ENCODE assay signal across 23 cellular contexts in the genomic region with DNA sequence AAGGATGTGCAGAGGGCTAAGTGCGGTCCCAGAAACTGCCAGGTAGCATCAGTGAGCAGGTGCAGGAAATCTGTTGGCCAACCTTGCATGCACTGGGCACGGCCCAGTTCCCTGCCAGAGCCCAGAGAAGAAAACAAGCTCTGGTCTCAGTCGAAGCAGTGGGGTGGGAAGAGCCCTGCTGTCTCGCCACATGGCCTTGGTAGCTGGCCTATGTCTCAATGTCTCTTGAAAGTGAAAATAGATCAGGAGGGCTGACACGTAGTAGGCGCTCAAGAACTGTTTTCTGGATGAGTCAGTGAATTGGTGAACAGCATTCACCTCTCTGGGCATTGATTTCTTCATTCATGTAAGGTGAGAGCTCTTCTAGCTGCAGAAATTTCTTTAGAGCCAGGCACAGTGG.
DNase-seq lines count a peak whose midpoint lies in the region; ATAC-seq and TF ChIP-seq lines count a peak whose summit lies in the region.
"Had no signal": no experiment of that assay in that cellular context is flagged by ENCODE, and none has a peak within 500 bp of the region (broad histone marks: within the 10 kb centered on the region; RNA-seq: fewer than 3 reads in every experiment).

No MANE protein-coding gene starts in this region.

- no peaks in the 10 kb centered on the region for H3K36me3 Mint-ChIP-seq in activated CD8-positive, alpha-beta T cell treated with anti-CD3 and anti-CD28 coated beads for 36 hours (ENCODE audit: low read depth)
- no peaks in the 10 kb centered on the region for H3K36me3 Mint-ChIP-seq in activated CD8-positive, alpha-beta T cell treated with anti-CD3 and anti-CD28 coated beads, Interleukin-2, amount 10 ng/mL, durations not matched to agents 7 days and 5 days (ENCODE audit: low read depth)
- H3K36me3 Mint-ChIP-seq in activated T-helper 17 cell treated with anti-CD3 and anti-CD28 coated beads, Interleukin-2, amount 50 U/mL, for 72 hours (ENCODE audit: low read depth): no peaks in the 10 kb centered on the region
- H3K36me3 Mint-ChIP-seq: IgD-negative memory B cell had no signal

- H3K4me1 Mint-ChIP-seq in activated CD8-positive, alpha-beta T cell treated with anti-CD3 and anti-CD28 coated beads for 36 hours (ENCODE audit: low read depth): peaks cover 8% of the 10 kb centered on the region
- H3K4me1 Mint-ChIP-seq in activated CD8-positive, alpha-beta T cell treated with anti-CD3 and anti-CD28 coated beads, Interleukin-2, amount 10 ng/mL, durations not matched to agents 7 days and 5 days (ENCODE audit: low read depth): no peaks in the 10 kb centered on the region
- peaks cover 21% of the 10 kb centered on the region for H3K4me1 Mint-ChIP-seq in activated T-helper 17 cell treated with anti-CD3 and anti-CD28 coated beads, Interleukin-2, amount 50 U/mL, for 72 hours

- no peaks in the 10 kb centered on the region for H3K9me3 Mint-ChIP-seq in activated CD8-positive, alpha-beta T cell treated with anti-CD3 and anti-CD28 coated beads for 36 hours
- no peaks in the 10 kb centered on the region for H3K9me3 Mint-ChIP-seq in activated CD8-positive, alpha-beta T cell treated with anti-CD3 and anti-CD28 coated beads, Interleukin-2, amount 10 ng/mL, durations not matched to agents 7 days and 5 days (ENCODE audit: insufficient read depth)
- no peaks in the 10 kb centered on the region for H3K9me3 Mint-ChIP-seq in activated T-helper 17 cell treated with anti-CD3 and anti-CD28 coated beads, Interleukin-2, amount 50 U/mL, for 72 hours
- H3K9me3 Mint-ChIP-seq: IgD-negative memory B cell had no signal

- peak; percentile 37 for DNase-seq in activated CD8-positive, alpha-beta T cell treated with anti-CD3 and anti-CD28 coated beads for 36 hours
- DNase-seq in activated CD8-positive, alpha-beta T cell treated with anti-CD3 and anti-CD28 coated beads, Interleukin-2, amount 10 ng/mL, durations not matched to agents 7 days and 5 days: no peak
- DNase-seq in GM06990 (ENCODE audit: extremely low read depth, insufficient read length) (peak; percentile 6), iris pigment epithelial cell (ENCODE audit: low read depth) (peak; percentile 54), superior temporal gyrus (ENCODE audit: extremely low spot score) (no peak), SJCRH30 (no peak)
- DNase-seq: ACHN; activated naive CD4-positive, alpha-beta T cell; BE2C; DMS153; hippocampal formation; NCI-H1105; NCI-H1930; NCI-H524 treated with DMSO at 0.1 percent for 48 hours; NK-92 treated with Interleukin-12 subunit alpha and Interleukin-12 subunit beta, amount 100 ng/mL, for 24 hours; PC-9; upper lobe of left lung had no signal

- H3K36me3 ChIP-seq in GM06990 (ENCODE audit: control insufficient read depth, insufficient read depth, low read length): no peaks in the 10 kb centered on the region
- H3K36me3 ChIP-seq in SJCRH30: peaks cover 2% of the 10 kb centered on the region; the same call in 1 of the 2 replicates
- H3K36me3 ChIP-seq: BE2C, neutrophil, prostate gland, upper lobe of left lung had no signal

- no peak overlapping the region for H3K4me3 Mint-ChIP-seq in activated CD8-positive, alpha-beta T cell treated with anti-CD3 and anti-CD28 coated beads for 36 hours
- no peak overlapping the region for H3K4me3 Mint-ChIP-seq in activated CD8-positive, alpha-beta T cell treated with anti-CD3 and anti-CD28 coated beads, Interleukin-2, amount 10 ng/mL, durations not matched to agents 7 days and 5 days
- H3K4me3 Mint-ChIP-seq in activated T-helper 17 cell treated with anti-CD3 and anti-CD28 coated beads, Interleukin-2, amount 50 U/mL, for 72 hours: peak overlapping the region; percentile 22
- H3K4me3 Mint-ChIP-seq: IgD-negative memory B cell had no signal

- no peaks in the 10 kb centered on the region for H3K9me3 ChIP-seq in SJCRH30 (replicated peaks)
- H3K9me3 ChIP-seq: BE2C, neutrophil, prostate gland, upper lobe of left lung had no signal

- intact Hi-C loops in activated CD8-positive, alpha-beta T cell treated with anti-CD3 and anti-CD28 coated beads for 36 hours (cut with micrococcal nuclease): no loop called here

- H3K4me3 ChIP-seq in GM06990 (replicated peaks; ENCODE audit: low read depth, low read length): no peak overlapping the region
- H3K4me3 ChIP-seq in SJCRH30: no peak overlapping the region
- H3K4me3 ChIP-seq: PC-9, prostate gland, upper lobe of left lung had no signal

- no peak overlapping the region for H3K27ac ChIP-seq in SJCRH30
- H3K27ac ChIP-seq: neutrophil, PC-9, prostate gland, upper lobe of left lung had no signal

- POLR2A ChIA-PET in activated CD8-positive, alpha-beta T cell treated with anti-CD3 and anti-CD28 coated beads for 36 hours (lab: Charles Lee): no interaction called here
- POLR2A ChIA-PET in activated CD8-positive, alpha-beta T cell treated with anti-CD3 and anti-CD28 coated beads, Interleukin-2, amount 10 ng/mL, durations not matched to agents 7 days and 5 days (lab: Charles Lee): no interaction called here

- CTCF ChIA-PET in activated CD8-positive, alpha-beta T cell treated with anti-CD3 and anti-CD28 coated beads for 36 hours (lab: Charles Lee): interaction anchor here (0.9 to 1.0 kb wide), 2 partner anchors 20 kb away, joined by 3 read pairs; no protein-coding TSS in a partner anchor
- CTCF ChIA-PET in activated CD8-positive, alpha-beta T cell treated with anti-CD3 and anti-CD28 coated beads, Interleukin-2, amount 10 ng/mL, durations not matched to agents 7 days and 5 days (lab: Charles Lee): no interaction called here

- H3K27ac Mint-ChIP-seq in activated CD8-positive, alpha-beta T cell treated with anti-CD3 and anti-CD28 coated beads for 36 hours: no peak overlapping the region
- no peak overlapping the region for H3K27ac Mint-ChIP-seq in activated CD8-positive, alpha-beta T cell treated with anti-CD3 and anti-CD28 coated beads, Interleukin-2, amount 10 ng/mL, durations not matched to agents 7 days and 5 days
- peak overlapping the region; percentile 56 for H3K27ac Mint-ChIP-seq in activated T-helper 17 cell treated with anti-CD3 and anti-CD28 coated beads, Interleukin-2, amount 50 U/mL, for 72 hours
- H3K27ac Mint-ChIP-seq: IgD-negative memory B cell had no signal

- H3K27me3 ChIP-seq in GM06990 (replicated peaks; ENCODE audit: control insufficient read depth, insufficient read depth, low read length) (no peaks in the 10 kb centered on the region), SJCRH30 (no peaks in the 10 kb centered on the region)
- H3K27me3 ChIP-seq: BE2C, neutrophil, upper lobe of left lung had no signal

- peak; percentile 66 for ATAC-seq in activated CD8-positive, alpha-beta T cell treated with anti-CD3 and anti-CD28 coated beads for 36 hours
- ATAC-seq in activated CD8-positive, alpha-beta T cell treated with anti-CD3 and anti-CD28 coated beads, Interleukin-2, amount 10 ng/mL, durations not matched to agents 7 days and 5 days: no peak
- ATAC-seq in activated T-helper 17 cell treated with anti-CD3 and anti-CD28 coated beads, Interleukin-2, amount 50 U/mL, for 72 hours (replicated peaks): peak; percentile 79
- ATAC-seq in HG03025 (IDR thresholded peaks at IDR 0.05; ENCODE audit: low FRiP score, unreplicated experiment): no peak
- ATAC-seq: Right ventricle myocardium inferior had no signal

- H3K4me1 ChIP-seq in SJCRH30: 0 out of 2 replicates have a peak, but pooled peaks cover 4% of the 10 kb centered on the region
- H3K4me1 ChIP-seq: prostate gland had no signal

- TF ChIP-seq CTCF in activated CD8-positive, alpha-beta T cell treated with anti-CD3 and anti-CD28 coated beads for 36 hours (IDR thresholded peaks at IDR 0.05): no peak
- no peak for TF ChIP-seq CTCF in GM06990 (IDR thresholded peaks at IDR 0.05; ENCODE audit: insufficient read depth, low read length, poor library complexity, severe bottlenecking)

- H3K27me3 Mint-ChIP-seq in activated CD8-positive, alpha-beta T cell treated with anti-CD3 and anti-CD28 coated beads for 36 hours: no peaks in the 10 kb centered on the region
- no peaks in the 10 kb centered on the region for H3K27me3 Mint-ChIP-seq in activated CD8-positive, alpha-beta T cell treated with anti-CD3 and anti-CD28 coated beads, Interleukin-2, amount 10 ng/mL, durations not matched to agents 7 days and 5 days (ENCODE audit: low read depth)
- no peaks in the 10 kb centered on the region for H3K27me3 Mint-ChIP-seq in activated T-helper 17 cell treated with anti-CD3 and anti-CD28 coated beads, Interleukin-2, amount 50 U/mL, for 72 hours
- H3K27me3 Mint-ChIP-seq: IgD-negative memory B cell had no signal

Comparison
In these comparisons a context has a peak if more than half of its experiments do, and no peak if none do; other contexts are left out.
1. ATAC-seq: peak in activated CD8-positive, alpha-beta T cell treated with anti-CD3 and anti-CD28 coated beads for 36 hours (single experiment) and activated T-helper 17 cell treated with anti-CD3 and anti-CD28 coated beads, Interleukin-2, amount 50 U/mL, for 72 hours (single experiment); none in activated CD8-positive, alpha-beta T cell treated with anti-CD3 and anti-CD28 coated beads, Interleukin-2, amount 10 ng/mL, durations not matched to agents 7 days and 5 days (single experiment) and HG03025 (single experiment).
2. DNase-seq: peak in activated CD8-positive, alpha-beta T cell treated with anti-CD3 and anti-CD28 coated beads for 36 hours (single experiment), GM06990 (single experiment) and iris pigment epithelial cell (single experiment); none in activated CD8-positive, alpha-beta T cell treated with anti-CD3 and anti-CD28 coated beads, Interleukin-2, amount 10 ng/mL, durations not matched to agents 7 days and 5 days (single experiment), superior temporal gyrus (single experiment) and SJCRH30 (0 of 2).